Comparison of ENCODE assay signal across 8 cellular contexts in genomic region chr16:69131749-69132423, GRCh38. TPM values are rescaled to one million over a fixed set of nuclear protein-coding genes. Genes with fewer than 3 reads are reported as not detected.
A peak's percentile ranks its signal among the peaks of the same experiment; 100 is the strongest.
DNase-seq lines count a peak whose midpoint lies in the region; ATAC-seq and TF ChIP-seq lines count a peak whose summit lies in the region.

No MANE protein-coding gene starts in this region.

- H3K4me1 Mint-ChIP-seq in CD4-positive, CD25-positive, alpha-beta regulatory T cell: peaks cover 28 to 70% (median 48%) of the 10 kb centered on the region in 4 donors
- H3K4me1 Mint-ChIP-seq in neural crest cell: peaks cover 55% of the 10 kb centered on the region
- peaks cover 79% of the 10 kb centered on the region for H3K4me1 Mint-ChIP-seq in stimulated activated naive CD8-positive, alpha-beta T cell treated with anti-CD3 and anti-CD28 coated beads, Interleukin-15, amount 100 ng/mL, for 72 hours

- peak overlapping the region; percentile 87 for H3K4me3 ChIP-seq in CD4-positive, CD25-positive, alpha-beta regulatory T cell (ENCODE audit: low read depth, low read length)
- H3K4me3 ChIP-seq in fibroblast of the aortic adventitia (ENCODE audit: low read depth, low read length): peak overlapping the region; percentile 96

- peaks cover 9% of the 10 kb centered on the region for H3K36me3 ChIP-seq in CD4-positive, CD25-positive, alpha-beta regulatory T cell (ENCODE audit: control insufficient read depth, insufficient read depth, low read length)

- no peaks in the 10 kb centered on the region for H3K9me3 ChIP-seq in CD4-positive, CD25-positive, alpha-beta regulatory T cell (ENCODE audit: control insufficient read depth in 2 of 2, low read length in 2 of 2)

- TF ChIP-seq CTCF in fibroblast of the aortic adventitia (IDR thresholded peaks at IDR 0.05; ENCODE audit: insufficient read depth, low read length) (no peak), neural crest cell (conservative IDR thresholded peaks at IDR 0.05) (no peak)

- H3K4me3 Mint-ChIP-seq in CD4-positive, CD25-positive, alpha-beta regulatory T cell: peak overlapping the region; percentile 93 to 99 (median 96)
- peak overlapping the region; percentile 99 for H3K4me3 Mint-ChIP-seq in neural crest cell
- peak overlapping the region; percentile 91 to 96 for H3K4me3 Mint-ChIP-seq in stimulated activated naive CD8-positive, alpha-beta T cell treated with anti-CD3 and anti-CD28 coated beads, Interleukin-15, amount 100 ng/mL, for 72 hours

- no peaks in the 10 kb centered on the region for H3K27me3 Mint-ChIP-seq in CD4-positive, CD25-positive, alpha-beta regulatory T cell
- no peaks in the 10 kb centered on the region for H3K27me3 Mint-ChIP-seq in neural crest cell (ENCODE audit: low read depth)
- H3K27me3 Mint-ChIP-seq in stimulated activated naive CD8-positive, alpha-beta T cell treated with anti-CD3 and anti-CD28 coated beads, Interleukin-15, amount 100 ng/mL, for 72 hours: no peaks in the 10 kb centered on the region

- peak in 2 of 3 donors; percentile 71 to 78 for DNase-seq in CD4-positive, CD25-positive, alpha-beta regulatory T cell
- peak; percentile 59 for DNase-seq in HT1080 (ENCODE audit: low read depth)
- DNase-seq in activated T-helper 9 cell treated with anti-CD3 and anti-CD28 coated beads, Interleukin-2, amount 50 U/mL, for 16 hours (ENCODE audit: low read depth): peak; percentile 65
- DNase-seq in fibroblast of the aortic adventitia (ENCODE audit: low read depth): peak; percentile 77
- DNase-seq in neural crest cell (ENCODE audit: low read depth, low spot score): peak; percentile 81
- DNase-seq in stimulated activated naive CD8-positive, alpha-beta T cell treated with anti-CD3 and anti-CD28 coated beads, Interleukin-15, amount 100 ng/mL, for 72 hours: peak in 1 of 2 donors; percentile 75

- H3K27ac Mint-ChIP-seq in CD4-positive, CD25-positive, alpha-beta regulatory T cell: peak overlapping the region; percentile 93 to 96 (median 96)
- peak overlapping the region; percentile 96 for H3K27ac Mint-ChIP-seq in neural crest cell (ENCODE audit: unreplicated experiment)
- H3K27ac Mint-ChIP-seq in stimulated activated naive CD8-positive, alpha-beta T cell treated with anti-CD3 and anti-CD28 coated beads, Interleukin-15, amount 100 ng/mL, for 72 hours: peak overlapping the region; percentile 92 to 96

- H3K9me3 Mint-ChIP-seq in CD4-positive, CD25-positive, alpha-beta regulatory T cell: no peaks in the 10 kb centered on the region
- H3K9me3 Mint-ChIP-seq in neural crest cell: no peaks in the 10 kb centered on the region
- no peaks in the 10 kb centered on the region for H3K9me3 Mint-ChIP-seq in stimulated activated naive CD8-positive, alpha-beta T cell treated with anti-CD3 and anti-CD28 coated beads, Interleukin-15, amount 100 ng/mL, for 72 hours

- peaks cover 11% of the 10 kb centered on the region for H3K36me3 Mint-ChIP-seq in CD4-positive, CD25-positive, alpha-beta regulatory T cell
- H3K36me3 Mint-ChIP-seq in neural crest cell (ENCODE audit: low read depth): peaks cover 12% of the 10 kb centered on the region

- H3K27me3 ChIP-seq in CD4-positive, CD25-positive, alpha-beta regulatory T cell (ENCODE audit: control insufficient read depth, insufficient read depth, low read length): no peaks in the 10 kb centered on the region

- peak; percentile 52 to 57 for ATAC-seq in CD4-positive, CD25-positive, alpha-beta regulatory T cell (ENCODE audit: low read depth in 2 of 2)
- peak; percentile 42 for ATAC-seq in GM19467 (IDR thresholded peaks at IDR 0.05; ENCODE audit: unreplicated experiment)
- peak; percentile 69 for ATAC-seq in stimulated activated naive CD8-positive, alpha-beta T cell treated with anti-CD3 and anti-CD28 coated beads, Interleukin-15, amount 100 ng/mL, for 72 hours

- H3K4me1 ChIP-seq in CD4-positive, CD25-positive, alpha-beta regulatory T cell (ENCODE audit: control insufficient read depth, insufficient read depth, low read length, poor library complexity, severe bottlenecking): peaks cover 37% of the 10 kb centered on the region

- H3K27ac ChIP-seq in CD4-positive, CD25-positive, alpha-beta regulatory T cell (ENCODE audit: insufficient read depth, low read length, poor library complexity, severe bottlenecking): peak overlapping the region; percentile 86

TF ChIP-seq in PFSK-1, 5 proteins besides CTCF, POLR2A, EP300 and RAD21:
- TF ChIP-seq, protein P1, sequence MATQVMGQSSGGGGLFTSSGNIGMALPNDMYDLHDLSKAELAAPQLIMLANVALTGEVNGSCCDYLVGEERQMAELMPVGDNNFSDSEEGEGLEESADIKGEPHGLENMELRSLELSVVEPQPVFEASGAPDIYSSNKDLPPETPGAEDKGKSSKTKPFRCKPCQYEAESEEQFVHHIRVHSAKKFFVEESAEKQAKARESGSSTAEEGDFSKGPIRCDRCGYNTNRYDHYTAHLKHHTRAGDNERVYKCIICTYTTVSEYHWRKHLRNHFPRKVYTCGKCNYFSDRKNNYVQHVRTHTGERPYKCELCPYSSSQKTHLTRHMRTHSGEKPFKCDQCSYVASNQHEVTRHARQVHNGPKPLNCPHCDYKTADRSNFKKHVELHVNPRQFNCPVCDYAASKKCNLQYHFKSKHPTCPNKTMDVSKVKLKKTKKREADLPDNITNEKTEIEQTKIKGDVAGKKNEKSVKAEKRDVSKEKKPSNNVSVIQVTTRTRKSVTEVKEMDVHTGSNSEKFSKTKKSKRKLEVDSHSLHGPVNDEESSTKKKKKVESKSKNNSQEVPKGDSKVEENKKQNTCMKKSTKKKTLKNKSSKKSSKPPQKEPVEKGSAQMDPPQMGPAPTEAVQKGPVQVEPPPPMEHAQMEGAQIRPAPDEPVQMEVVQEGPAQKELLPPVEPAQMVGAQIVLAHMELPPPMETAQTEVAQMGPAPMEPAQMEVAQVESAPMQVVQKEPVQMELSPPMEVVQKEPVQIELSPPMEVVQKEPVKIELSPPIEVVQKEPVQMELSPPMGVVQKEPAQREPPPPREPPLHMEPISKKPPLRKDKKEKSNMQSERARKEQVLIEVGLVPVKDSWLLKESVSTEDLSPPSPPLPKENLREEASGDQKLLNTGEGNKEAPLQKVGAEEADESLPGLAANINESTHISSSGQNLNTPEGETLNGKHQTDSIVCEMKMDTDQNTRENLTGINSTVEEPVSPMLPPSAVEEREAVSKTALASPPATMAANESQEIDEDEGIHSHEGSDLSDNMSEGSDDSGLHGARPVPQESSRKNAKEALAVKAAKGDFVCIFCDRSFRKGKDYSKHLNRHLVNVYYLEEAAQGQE (IDR thresholded peaks at IDR 0.05; ENCODE audit: insufficient read depth in 1 of 2, low read depth in 2 of 2, low read length in 2 of 2): no peak
- no peak for TF ChIP-seq SIN3A (IDR thresholded peaks at IDR 0.05; ENCODE audit: borderline replicate concordance, insufficient read depth, low read length)
- peak; percentile 49 for TF ChIP-seq FOXP2 (optimal IDR thresholded peaks at IDR 0.05; ENCODE audit: borderline replicate concordance, extremely low read depth, extremely low read length, insufficient read depth)
- TF ChIP-seq TAF1 (IDR thresholded peaks at IDR 0.05; ENCODE audit: borderline replicate concordance, insufficient read depth, low read length): no peak; the same call in 1 of the 2 replicates

RNA-seq across cellular contexts. Expression of gene CHTF8, which starts 0.5 kb away (rescaled TPM):
- 79.4 TPM for total RNA-seq in CD4-positive, CD25-positive, alpha-beta regulatory T cell
- 100 to 1,000 TPM; 210 to 227 (median 218) TPM for polyA plus RNA-seq in CD4-positive, CD25-positive, alpha-beta regulatory T cell
- total RNA-seq in HT1080 (2014; rRNA removed; shearing (Covaris generic)): 51.6 and 191 TPM in 2 replicates
- 167 and 179 TPM in 2 replicates for polyA plus RNA-seq in HT1080 (2015; cell fraction: cytosol; rRNA removed)
- polyA plus RNA-seq in HT1080 (2015; cell fraction: nucleus; rRNA removed): 165 and 182 TPM in 2 replicates
- polyA plus RNA-seq in PFSK-1 (2012; ENCODE audit: insufficient read length, low read depth): 77.1 TPM
- total RNA-seq in fibroblast of the aortic adventitia (ENCODE audit: low replicate concordance) (20.0 and 90.6 TPM in 2 replicates), neural crest cell (139 and 156 TPM in 2 replicates)

RNA-seq across cellular contexts. Expression of gene UTP4, which starts 0.6 kb away (rescaled TPM):
- total RNA-seq in CD4-positive, CD25-positive, alpha-beta regulatory T cell: 44.4 TPM
- polyA plus RNA-seq in CD4-positive, CD25-positive, alpha-beta regulatory T cell: 10 to 100 TPM; 47.6 to 63.2 (median 51.1) TPM
- total RNA-seq in HT1080 (2014; rRNA removed; shearing (Covaris generic)): 42.4 and 72.3 TPM in 2 replicates
- polyA plus RNA-seq in HT1080 (2015; cell fraction: cytosol; rRNA removed): 93.7 and 97.9 TPM in 2 replicates
- 155 and 166 TPM in 2 replicates for polyA plus RNA-seq in HT1080 (2015; cell fraction: nucleus; rRNA removed)
- polyA plus RNA-seq in PFSK-1 (2012; ENCODE audit: insufficient read length, low read depth): 88.0 TPM
- total RNA-seq in fibroblast of the aortic adventitia (ENCODE audit: low replicate concordance): 19.5 and 29.3 TPM in 2 replicates
- 78.5 and 80.1 TPM in 2 replicates for total RNA-seq in neural crest cell

RNA-seq across cellular contexts. Expression of gene HAS3, which starts 26.4 kb away (rescaled TPM):
- total RNA-seq in CD4-positive, CD25-positive, alpha-beta regulatory T cell: 3.0 TPM
- under 1 TPM in 3 of 4 donors, not detected in 1; 0.07 to 0.36 (median 0.09) TPM for polyA plus RNA-seq in CD4-positive, CD25-positive, alpha-beta regulatory T cell
- 3.4 and 4.1 TPM in 2 replicates for total RNA-seq in HT1080 (2014; rRNA removed; shearing (Covaris generic))
- 3.9 and 4.1 TPM in 2 replicates for polyA plus RNA-seq in HT1080 (2015; cell fraction: cytosol; rRNA removed)
- 6.0 and 7.9 TPM in 2 replicates for polyA plus RNA-seq in HT1080 (2015; cell fraction: nucleus; rRNA removed)
- 1.1 TPM for polyA plus RNA-seq in PFSK-1 (2012; ENCODE audit: insufficient read length, low read depth)
- total RNA-seq in fibroblast of the aortic adventitia (ENCODE audit: low replicate concordance) (0.81 TPM in 1 of 2 replicates, not detected in the other), neural crest cell (2.9 and 4.2 TPM in 2 replicates)

RNA-seq across cellular contexts. Expression of gene SNTB2, which starts 55.1 kb away (rescaled TPM):
- total RNA-seq in CD4-positive, CD25-positive, alpha-beta regulatory T cell: 25.9 TPM
- 10 to 100 TPM in 1 of 4 donors, 1 to 10 TPM in 3; 5.9 to 17.4 (median 7.7) TPM for polyA plus RNA-seq in CD4-positive, CD25-positive, alpha-beta regulatory T cell
- total RNA-seq in HT1080 (2014; rRNA removed; shearing (Covaris generic)): 57.6 and 60.8 TPM in 2 replicates
- 13.8 and 18.6 TPM in 2 replicates for polyA plus RNA-seq in HT1080 (2015; cell fraction: cytosol; rRNA removed)
- 24.0 and 32.4 TPM in 2 replicates for polyA plus RNA-seq in HT1080 (2015; cell fraction: nucleus; rRNA removed)
- 14.0 TPM for polyA plus RNA-seq in PFSK-1 (2012; ENCODE audit: insufficient read length, low read depth)
- 23.8 and 40.6 TPM in 2 replicates for total RNA-seq in fibroblast of the aortic adventitia (ENCODE audit: low replicate concordance)
- total RNA-seq in neural crest cell: 28.9 and 31.5 TPM in 2 replicates
